ENCODE assay signal across 34 cellular contexts in the genomic region with DNA sequence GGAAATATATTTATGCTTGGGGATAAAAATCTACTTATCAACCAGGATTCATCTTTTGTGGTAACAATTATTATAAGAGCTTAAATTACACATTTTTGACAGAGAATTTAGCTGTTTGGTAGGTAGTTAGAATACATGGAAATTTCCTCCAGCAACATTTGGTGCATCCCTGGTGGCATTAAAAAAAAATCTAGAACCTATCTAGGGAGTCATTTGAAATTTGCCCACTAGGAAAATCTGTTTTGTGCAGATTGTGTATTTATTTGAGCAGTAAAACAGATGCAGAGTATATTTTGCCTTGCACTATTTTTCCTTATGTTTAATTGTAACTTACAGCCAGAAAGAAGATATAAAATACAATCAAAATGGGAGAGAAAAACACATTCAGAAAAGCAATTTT.
"Had no signal": no experiment of that assay in that cellular context is flagged by ENCODE, and none has a peak within 500 bp of the region (broad histone marks: within the 10 kb centered on the region; RNA-seq: fewer than 3 reads in every experiment).

No MANE protein-coding gene starts in this region.

- DNase-seq: Karpas-422, Kasumi-1, MG63, MM.1S, MV-4-11, NCI-H1048, NCI-H1092, NCI-H1092 treated with DMSO at 0.1 percent for 48 hours, NCI-H1105, NCI-H1105 treated with DMSO at 0.1 percent for 48 hours, NCI-H1417, NCI-H1417 treated with DMSO at 0.1 percent for 48 hours, NCI-H1436, NCI-H1436 treated with DMSO at 0.1 percent for 48 hours, NCI-H146, NCI-H1694, NCI-H1694 treated with DMSO at 0.1 percent for 48 hours, NCI-H187, NCI-H187 treated with DMSO at 0.1 percent for 48 hours, NCI-H1930, NCI-H2029, NCI-H2029 treated with DMSO at 0.1 percent for 48 hours, NCI-H2081, NCI-H2081 treated with DMSO at 0.1 percent for 48 hours, NCI-H2107, NCI-H2171, NCI-H2171 treated with DMSO at 0.1 percent for 48 hours, NCI-H2227 treated with DMSO at 0.1 percent for 48 hours, NCI-H226, NCI-H345, NCI-H446, NCI-H446 treated with DMSO at 0.1 percent for 48 hours, NCI-H510A, NCI-H510A treated with DMSO at 0.1 percent for 48 hours had no signal
